16 cellular contexts compared by ENCODE assay signal in genomic region chr20:10789386-10789785, GRCh38.
"Had no signal": no experiment of that assay in that cellular context is flagged by ENCODE, and none has a peak within 500 bp of the region (broad histone marks: within the 10 kb centered on the region; RNA-seq: fewer than 3 reads in every experiment).

No MANE protein-coding gene starts in this region.

- H3K9me3 ChIP-seq: breast epithelium, thyroid gland had no signal

- H3K36me3 ChIP-seq: breast epithelium, thyroid gland had no signal

- H3K4me1 ChIP-seq: breast epithelium, foreskin keratinocyte, thyroid gland had no signal

- H3K27me3 ChIP-seq: breast epithelium, foreskin keratinocyte, thyroid gland had no signal

- H3K9ac ChIP-seq: parathyroid adenoma had no signal

- ATAC-seq: activated CD8-positive, alpha-beta memory T cell treated with anti-CD3 and anti-CD28 coated beads, Interleukin-2, amount 10 ng/mL, durations not matched to agents 7 days and 5 days; activated naive CD8-positive, alpha-beta T cell treated with anti-CD3 and anti-CD28 coated beads, Interleukin-2, amount 50 U/mL, for 24 hours; stimulated activated effector memory CD8-positive, alpha-beta T cell treated with anti-CD3 and anti-CD28 coated beads, Interleukin-12 subunit alpha, Interleukin-12 subunit beta, amount 100 ng/mL, for 72 hours had no signal

- H3K79me2 ChIP-seq: parathyroid adenoma had no signal

- H3K27ac ChIP-seq: breast epithelium, foreskin keratinocyte, parathyroid adenoma, thyroid gland, VCaP had no signal

- H3K4me3 ChIP-seq: breast epithelium, thyroid gland had no signal

- H2AFZ ChIP-seq: parathyroid adenoma had no signal

- DNase-seq: activated CD4-positive, alpha-beta memory T cell treated with anti-CD3 and anti-CD28 coated beads for 36 hours; activated CD8-positive, alpha-beta memory T cell treated with anti-CD3 and anti-CD28 coated beads, Interleukin-2, amount 10 ng/mL, durations not matched to agents 7 days and 5 days; activated naive CD4-positive, alpha-beta T cell treated with anti-CD3 and anti-CD28 coated beads for 36 hours; activated naive CD8-positive, alpha-beta T cell treated with anti-CD3 and anti-CD28 coated beads, Interleukin-2, amount 50 U/mL, for 24 hours; activated T-cell treated with anti-CD3 and anti-CD28 coated beads, Interleukin-2, amount 50 U/mL, for 1 hour; aorta; cerebellar nuclear complex; effector CD8-positive, alpha-beta T cell; naive B cell; T1000 had no signal
